Comparison of ENCODE assay signal across 8 cellular contexts in the genomic region with DNA sequence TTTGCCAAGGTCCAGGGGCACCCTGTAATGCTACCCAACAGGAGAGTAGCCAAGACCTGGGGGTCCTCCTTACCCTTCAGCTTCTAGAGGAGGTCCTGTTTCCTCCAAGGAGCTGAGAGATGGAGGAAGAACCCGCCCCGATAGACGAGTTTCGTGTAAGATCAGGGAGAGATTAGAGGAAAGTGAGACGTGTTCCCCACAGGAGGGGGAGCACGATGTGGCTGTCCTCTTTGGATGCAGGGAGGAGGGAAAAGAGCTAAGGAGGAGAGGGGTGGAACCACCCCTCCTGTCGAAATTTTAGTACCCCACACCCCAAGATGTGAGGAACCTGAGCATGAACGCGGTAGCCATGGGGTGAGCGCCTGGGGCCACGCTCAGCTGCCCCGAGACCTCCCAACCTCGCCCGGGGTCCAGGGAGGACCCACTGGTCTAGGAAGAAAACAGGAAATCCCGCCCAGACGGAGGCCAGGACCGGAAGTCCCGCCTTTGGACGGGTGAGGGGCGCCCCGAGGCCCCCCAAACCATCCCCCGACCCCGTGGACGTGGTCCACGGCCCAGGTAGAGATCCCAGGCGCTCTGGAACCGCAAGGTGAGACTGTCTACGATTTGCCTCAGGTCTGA. TPM values are rescaled to one million over a fixed set of nuclear protein-coding genes. Genes with fewer than 3 reads are reported as not detected.
DNase-seq lines count a peak whose midpoint lies in the region; ATAC-seq and TF ChIP-seq lines count a peak whose summit lies in the region.

No MANE protein-coding gene starts in this region.

- H3K36me3 ChIP-seq in endocrine pancreas (ENCODE audit: control insufficient read depth, insufficient read depth, low read length): no peaks in the 10 kb centered on the region

- ATAC-seq in GM21360 (IDR thresholded peaks at IDR 0.05; ENCODE audit: unreplicated experiment): no peak

- no peaks in the 10 kb centered on the region for H3K27me3 Mint-ChIP-seq in activated CD4-positive, alpha-beta T cell treated with anti-CD3 and anti-CD28 coated beads, Interleukin-2, amount 10 ng/mL, durations not matched to agents 7 days and 5 days

- CTCF ChIA-PET in activated CD4-positive, alpha-beta T cell treated with anti-CD3 and anti-CD28 coated beads, Interleukin-2, amount 10 ng/mL, durations not matched to agents 7 days and 5 days (lab: Charles Lee): interaction anchor here (1.3 to 2.3 kb wide), 2 partner anchors 15 to 52 kb away, joined by 5 to 11 read pairs; no protein-coding TSS in a partner anchor

- no peaks in the 10 kb centered on the region for H3K27me3 ChIP-seq in endocrine pancreas (ENCODE audit: control insufficient read depth, insufficient read depth, low read length)

- no peak for DNase-seq in GM12864 (ENCODE audit: low read depth)
- peak; percentile 50 for DNase-seq in NCI-H1105 (lab: John Stamatoyannopoulos, UW)
- peak; percentile 70 for DNase-seq in activated CD4-positive, alpha-beta T cell treated with anti-CD3 and anti-CD28 coated beads, Interleukin-2, amount 10 ng/mL, durations not matched to agents 7 days and 5 days
- DNase-seq in midbrain (lab: John Stamatoyannopoulos, UW): peak; percentile 63
- peak; percentile 73 for DNase-seq in superior temporal gyrus (ENCODE audit: extremely low spot score)
- no peak for DNase-seq in NCI-H1048 (lab: John Stamatoyannopoulos, UW)

- POLR2A ChIA-PET in activated CD4-positive, alpha-beta T cell treated with anti-CD3 and anti-CD28 coated beads, Interleukin-2, amount 10 ng/mL, durations not matched to agents 7 days and 5 days (lab: Charles Lee): no interaction called here

- peaks cover 16% of the 10 kb centered on the region for H3K36me3 Mint-ChIP-seq in activated CD4-positive, alpha-beta T cell treated with anti-CD3 and anti-CD28 coated beads, Interleukin-2, amount 10 ng/mL, durations not matched to agents 7 days and 5 days (ENCODE audit: low read depth)

- peak overlapping the region; percentile 99 for H3K9ac ChIP-seq in endocrine pancreas (ENCODE audit: control insufficient read depth, insufficient read depth, low read length)

- no peaks in the 10 kb centered on the region for H3K9me3 Mint-ChIP-seq in activated CD4-positive, alpha-beta T cell treated with anti-CD3 and anti-CD28 coated beads, Interleukin-2, amount 10 ng/mL, durations not matched to agents 7 days and 5 days

- H3K4me3 ChIP-seq in GM12864 (ENCODE audit: low read depth, low read length) (peak overlapping the region; percentile 89), endocrine pancreas (ENCODE audit: control insufficient read depth, insufficient read depth, low read length) (peak overlapping the region; percentile 63)

- no peaks in the 10 kb centered on the region for H3K9me3 ChIP-seq in endocrine pancreas (ENCODE audit: control insufficient read depth, low read length)

- H3K4me1 ChIP-seq in endocrine pancreas (ENCODE audit: control insufficient read depth, insufficient read depth, low read length): no peaks in the 10 kb centered on the region

- TF ChIP-seq CTCF in GM12864 (IDR thresholded peaks at IDR 0.05; ENCODE audit: low read depth, low read length, missing control alignments): no peak

- H3K27ac Mint-ChIP-seq in activated CD4-positive, alpha-beta T cell treated with anti-CD3 and anti-CD28 coated beads, Interleukin-2, amount 10 ng/mL, durations not matched to agents 7 days and 5 days: no peak overlapping the region

- no peak overlapping the region for H3K4me3 Mint-ChIP-seq in activated CD4-positive, alpha-beta T cell treated with anti-CD3 and anti-CD28 coated beads, Interleukin-2, amount 10 ng/mL, durations not matched to agents 7 days and 5 days

- H3K4me1 Mint-ChIP-seq in activated CD4-positive, alpha-beta T cell treated with anti-CD3 and anti-CD28 coated beads, Interleukin-2, amount 10 ng/mL, durations not matched to agents 7 days and 5 days: peaks cover 38% of the 10 kb centered on the region

RNA-seq across cellular contexts. Expression of a gene that starts 1.2 kb away (rescaled TPM):
- 10 to 100 TPM; 17.5 to 18.9 TPM for total RNA-seq in activated CD4-positive, alpha-beta T cell treated with anti-CD3 and anti-CD28 coated beads, Interleukin-2, amount 10 ng/mL, durations not matched to agents 7 days and 5 days

RNA-seq across cellular contexts. Expression of a gene that starts 1.6 kb away (rescaled TPM):
- 10 to 100 TPM; 33.2 to 33.8 TPM for total RNA-seq in activated CD4-positive, alpha-beta T cell treated with anti-CD3 and anti-CD28 coated beads, Interleukin-2, amount 10 ng/mL, durations not matched to agents 7 days and 5 days

RNA-seq across cellular contexts. Expression of a gene that starts 8.5 kb away (rescaled TPM):
- total RNA-seq in activated CD4-positive, alpha-beta T cell treated with anti-CD3 and anti-CD28 coated beads, Interleukin-2, amount 10 ng/mL, durations not matched to agents 7 days and 5 days: 100 to 1,000 TPM; 105 to 131 TPM

RNA-seq across cellular contexts. Expression of a gene that starts 20.8 kb away (rescaled TPM):
- total RNA-seq in activated CD4-positive, alpha-beta T cell treated with anti-CD3 and anti-CD28 coated beads, Interleukin-2, amount 10 ng/mL, durations not matched to agents 7 days and 5 days: 1 to 10 TPM; 3.7 to 4.2 TPM

RNA-seq across cellular contexts. Expression of a gene that starts 25.0 kb away (rescaled TPM):
- 10 to 100 TPM; 60.7 to 76.8 TPM for total RNA-seq in activated CD4-positive, alpha-beta T cell treated with anti-CD3 and anti-CD28 coated beads, Interleukin-2, amount 10 ng/mL, durations not matched to agents 7 days and 5 days

Comparison
In these comparisons a context has a peak if more than half of its experiments do, and no peak if none do; other contexts are left out.
1. DNase-seq: peak in NCI-H1105 (single experiment), activated CD4-positive, alpha-beta T cell treated with anti-CD3 and anti-CD28 coated beads, Interleukin-2, amount 10 ng/mL, durations not matched to agents 7 days and 5 days (single experiment), midbrain (single experiment) and superior temporal gyrus (single experiment); none in GM12864 (single experiment) and NCI-H1048 (single experiment).